22 cellular contexts compared by ENCODE assay signal in the genomic region with DNA sequence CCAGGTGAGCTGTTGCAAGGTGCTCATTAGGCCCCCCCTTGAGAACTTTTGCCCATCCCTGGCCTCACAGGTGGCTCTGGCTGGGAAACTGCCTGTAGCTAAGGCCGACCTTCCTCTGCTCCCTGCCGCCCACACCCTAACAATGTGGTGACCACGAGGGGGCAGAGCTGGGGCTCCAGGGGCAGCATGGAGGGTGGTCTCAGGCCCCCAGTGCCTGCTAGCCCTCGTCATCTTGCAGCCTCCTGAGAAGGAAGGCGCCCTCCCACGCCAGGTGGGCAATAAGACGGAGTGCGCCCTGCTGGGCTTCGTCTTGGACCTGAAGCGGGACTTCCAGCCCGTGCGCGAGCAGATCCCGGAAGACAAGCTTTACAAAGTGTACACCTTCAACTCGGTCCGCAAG. TPM values are rescaled to one million over a fixed set of nuclear protein-coding genes. Genes with fewer than 3 reads are reported as not detected.
DNase-seq lines count a peak whose midpoint lies in the region; ATAC-seq and TF ChIP-seq lines count a peak whose summit lies in the region.
"Had no signal": no experiment of that assay in that cellular context is flagged by ENCODE, and none has a peak within 500 bp of the region (broad histone marks: within the 10 kb centered on the region; RNA-seq: fewer than 3 reads in every experiment).

No MANE protein-coding gene starts in this region.

- no peaks in the 10 kb centered on the region for H3K9me3 ChIP-seq in hepatocyte (ENCODE audit: low read depth)
- H3K9me3 ChIP-seq: BLaER1 had no signal

- no peaks in the 10 kb centered on the region for H3K27me3 ChIP-seq in hepatocyte

- H3K27ac ChIP-seq in hepatocyte = no peak overlapping the region
- H3K27ac ChIP-seq: BLaER1, SK-N-MC had no signal

- H3K9me2 ChIP-seq in hepatocyte (replicated peaks; ENCODE audit: insufficient read depth) = no peaks in the 10 kb centered on the region

- WGBS in hepatocyte (ENCODE audit: low lambda C conversion rate, missing lambda C conversion rate) = 88% methylated on average over 16 of the region's 16 CpGs

- no peaks in the 10 kb centered on the region for H3K36me3 ChIP-seq in hepatocyte (replicated peaks; ENCODE audit: insufficient read depth, low read depth)
- H3K36me3 ChIP-seq: BLaER1 had no signal

- no peak overlapping the region for H3K4me2 ChIP-seq in hepatocyte
- H3K4me2 ChIP-seq: BLaER1 had no signal

- no peak overlapping the region for H3K4me3 Mint-ChIP-seq in HFFc6
- H3K4me3 Mint-ChIP-seq: CD8-positive, alpha-beta T cell; IgD-negative memory B cell had no signal

- H3K27ac Mint-ChIP-seq in HFFc6 = no peak overlapping the region
- H3K27ac Mint-ChIP-seq: CD8-positive, alpha-beta T cell; IgD-negative memory B cell had no signal

- no peaks in the 10 kb centered on the region for H3K36me3 Mint-ChIP-seq in HFFc6 (ENCODE audit: low read depth)
- H3K36me3 Mint-ChIP-seq: CD8-positive, alpha-beta T cell; IgD-negative memory B cell had no signal

- H3K4me1 Mint-ChIP-seq in HFFc6 (ENCODE audit: low read depth) = peaks cover 11% of the 10 kb centered on the region
- H3K4me1 Mint-ChIP-seq: IgD-negative memory B cell had no signal

- no peaks in the 10 kb centered on the region for H3K9me3 Mint-ChIP-seq in HFFc6
- H3K9me3 Mint-ChIP-seq: CD8-positive, alpha-beta T cell; IgD-negative memory B cell had no signal

- TF ChIP-seq CTCF in HFFc6 (IDR thresholded peaks at IDR 0.05) = 0 out of 2 replicates have a peak, but pooled peaks have one; percentile 12
- no peak for TF ChIP-seq CTCF in hepatocyte (IDR thresholded peaks at IDR 0.05; ENCODE audit: poor library complexity)

- H3K79me2 ChIP-seq in hepatocyte = no peaks in the 10 kb centered on the region

- DNase-seq in DMS53 (lab: John Stamatoyannopoulos, UW) (peak; percentile 49), DMS53 treated with DMSO at 0.1 percent for 48 hours (lab: John Stamatoyannopoulos, UW; ENCODE audit: unreplicated experiment) (no peak), HFFc6 (no peak), activated T-cell treated with anti-CD3 and anti-CD28 coated beads for 4 hours (no peak), hepatocyte (ENCODE audit: low spot score) (no peak)
- DNase-seq: 8988T; CD8-positive, alpha-beta T cell; NCI-H187; NCI-H226; NCI-H526 treated with DMSO at 0.1 percent for 48 hours; NK-92 treated with Interleukin-12 subunit alpha and Interleukin-12 subunit beta, amount 100 ng/mL, for 24 hours; T-helper 1 cell; T1000 had no signal

- no peak overlapping the region for H2AFZ ChIP-seq in hepatocyte

- no peaks in the 10 kb centered on the region for H4K20me1 ChIP-seq in hepatocyte (ENCODE audit: insufficient read depth, poor library complexity, severe bottlenecking)

- no peaks in the 10 kb centered on the region for H3K4me1 ChIP-seq in hepatocyte (ENCODE audit: insufficient read depth)

- peaks cover 9% of the 10 kb centered on the region for H3K27me3 Mint-ChIP-seq in HFFc6 (ENCODE audit: insufficient read depth)

- no peak overlapping the region for H3K4me3 ChIP-seq in hepatocyte
- H3K4me3 ChIP-seq: BLaER1, SK-N-MC had no signal

- ATAC-seq in SK-N-SH treated with all-trans-retinoic acid at 6 μM for 48 hours (0 out of 3 replicates have a peak, but pooled peaks have one; percentile 11), GM21786 (IDR thresholded peaks at IDR 0.05; ENCODE audit: unreplicated experiment) (no peak), GM21529 (IDR thresholded peaks at IDR 0.05; ENCODE audit: unreplicated experiment) (no peak)
- ATAC-seq: CD8-positive, alpha-beta T cell; Panc1 had no signal

TF ChIP-seq in SK-N-SH treated with all-trans-retinoic acid at 6 μM for 48 hours, 23 proteins besides CTCF, POLR2A, EP300 and RAD21 (continues in another document):
- TF ChIP-seq ARNTL (CRISPR knock-in tag; IDR thresholded peaks at IDR 0.05; ENCODE audit: borderline replicate concordance, low read depth) (no peak), ZNF565 (CRISPR knock-in tag; conservative IDR thresholded peaks at IDR 0.05; ENCODE audit: low read depth) (no peak), ZNF8 (CRISPR knock-in tag; IDR thresholded peaks at IDR 0.05) (no peak), ZFP30 (CRISPR knock-in tag; IDR thresholded peaks at IDR 0.05) (no peak), BACH2 (CRISPR knock-in tag; IDR thresholded peaks at IDR 0.05; ENCODE audit: borderline replicate concordance) (no peak), GLIS3 (CRISPR knock-in tag; IDR thresholded peaks at IDR 0.05) (no peak), ZC3H10 (CRISPR knock-in tag; IDR thresholded peaks at IDR 0.05) (no peak), SNAI2 (CRISPR knock-in tag; IDR thresholded peaks at IDR 0.05) (no peak), OSR1 (CRISPR knock-in tag; IDR thresholded peaks at IDR 0.05) (no peak), ZFP3 (CRISPR knock-in tag; IDR thresholded peaks at IDR 0.05) (no peak), ISL1 (CRISPR knock-in tag; IDR thresholded peaks at IDR 0.05) (no peak), CSDC2 (CRISPR knock-in tag; IDR thresholded peaks at IDR 0.05) (no peak)
- TF ChIP-seq, protein P1, sequence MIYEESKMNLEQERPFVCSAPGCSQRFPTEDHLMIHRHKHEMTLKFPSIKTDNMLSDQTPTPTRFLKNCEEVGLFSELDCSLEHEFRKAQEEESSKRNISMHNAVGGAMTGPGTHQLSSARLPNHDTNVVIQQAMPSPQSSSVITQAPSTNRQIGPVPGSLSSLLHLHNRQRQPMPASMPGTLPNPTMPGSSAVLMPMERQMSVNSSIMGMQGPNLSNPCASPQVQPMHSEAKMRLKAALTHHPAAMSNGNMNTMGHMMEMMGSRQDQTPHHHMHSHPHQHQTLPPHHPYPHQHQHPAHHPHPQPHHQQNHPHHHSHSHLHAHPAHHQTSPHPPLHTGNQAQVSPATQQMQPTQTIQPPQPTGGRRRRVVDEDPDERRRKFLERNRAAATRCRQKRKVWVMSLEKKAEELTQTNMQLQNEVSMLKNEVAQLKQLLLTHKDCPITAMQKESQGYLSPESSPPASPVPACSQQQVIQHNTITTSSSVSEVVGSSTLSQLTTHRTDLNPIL (CRISPR knock-in tag; IDR thresholded peaks at IDR 0.05; ENCODE audit: low read depth) = no peak
- TF ChIP-seq, protein P2, sequence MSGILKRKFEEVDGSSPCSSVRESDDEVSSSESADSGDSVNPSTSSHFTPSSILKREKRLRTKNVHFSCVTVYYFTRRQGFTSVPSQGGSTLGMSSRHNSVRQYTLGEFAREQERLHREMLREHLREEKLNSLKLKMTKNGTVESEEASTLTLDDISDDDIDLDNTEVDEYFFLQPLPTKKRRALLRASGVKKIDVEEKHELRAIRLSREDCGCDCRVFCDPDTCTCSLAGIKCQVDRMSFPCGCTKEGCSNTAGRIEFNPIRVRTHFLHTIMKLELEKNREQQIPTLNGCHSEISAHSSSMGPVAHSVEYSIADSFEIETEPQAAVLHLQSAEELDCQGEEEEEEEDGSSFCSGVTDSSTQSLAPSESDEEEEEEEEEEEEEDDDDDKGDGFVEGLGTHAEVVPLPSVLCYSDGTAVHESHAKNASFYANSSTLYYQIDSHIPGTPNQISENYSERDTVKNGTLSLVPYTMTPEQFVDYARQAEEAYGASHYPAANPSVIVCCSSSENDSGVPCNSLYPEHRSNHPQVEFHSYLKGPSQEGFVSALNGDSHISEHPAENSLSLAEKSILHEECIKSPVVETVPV (CRISPR knock-in tag; IDR thresholded peaks at IDR 0.05) = no peak
- TF ChIP-seq, protein P3, sequence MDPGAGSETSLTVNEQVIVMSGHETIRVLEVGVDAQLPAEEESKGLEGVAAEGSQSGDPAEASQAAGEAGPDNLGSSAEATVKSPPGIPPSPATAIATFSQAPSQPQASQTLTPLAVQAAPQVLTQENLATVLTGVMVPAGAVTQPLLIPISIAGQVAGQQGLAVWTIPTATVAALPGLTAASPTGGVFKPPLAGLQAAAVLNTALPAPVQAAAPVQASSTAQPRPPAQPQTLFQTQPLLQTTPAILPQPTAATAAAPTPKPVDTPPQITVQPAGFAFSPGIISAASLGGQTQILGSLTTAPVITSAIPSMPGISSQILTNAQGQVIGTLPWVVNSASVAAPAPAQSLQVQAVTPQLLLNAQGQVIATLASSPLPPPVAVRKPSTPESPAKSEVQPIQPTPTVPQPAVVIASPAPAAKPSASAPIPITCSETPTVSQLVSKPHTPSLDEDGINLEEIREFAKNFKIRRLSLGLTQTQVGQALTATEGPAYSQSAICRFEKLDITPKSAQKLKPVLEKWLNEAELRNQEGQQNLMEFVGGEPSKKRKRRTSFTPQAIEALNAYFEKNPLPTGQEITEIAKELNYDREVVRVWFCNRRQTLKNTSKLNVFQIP (CRISPR knock-in tag; IDR thresholded peaks at IDR 0.05; ENCODE audit: borderline replicate concordance, low read depth) = no peak
- TF ChIP-seq, protein P4, sequence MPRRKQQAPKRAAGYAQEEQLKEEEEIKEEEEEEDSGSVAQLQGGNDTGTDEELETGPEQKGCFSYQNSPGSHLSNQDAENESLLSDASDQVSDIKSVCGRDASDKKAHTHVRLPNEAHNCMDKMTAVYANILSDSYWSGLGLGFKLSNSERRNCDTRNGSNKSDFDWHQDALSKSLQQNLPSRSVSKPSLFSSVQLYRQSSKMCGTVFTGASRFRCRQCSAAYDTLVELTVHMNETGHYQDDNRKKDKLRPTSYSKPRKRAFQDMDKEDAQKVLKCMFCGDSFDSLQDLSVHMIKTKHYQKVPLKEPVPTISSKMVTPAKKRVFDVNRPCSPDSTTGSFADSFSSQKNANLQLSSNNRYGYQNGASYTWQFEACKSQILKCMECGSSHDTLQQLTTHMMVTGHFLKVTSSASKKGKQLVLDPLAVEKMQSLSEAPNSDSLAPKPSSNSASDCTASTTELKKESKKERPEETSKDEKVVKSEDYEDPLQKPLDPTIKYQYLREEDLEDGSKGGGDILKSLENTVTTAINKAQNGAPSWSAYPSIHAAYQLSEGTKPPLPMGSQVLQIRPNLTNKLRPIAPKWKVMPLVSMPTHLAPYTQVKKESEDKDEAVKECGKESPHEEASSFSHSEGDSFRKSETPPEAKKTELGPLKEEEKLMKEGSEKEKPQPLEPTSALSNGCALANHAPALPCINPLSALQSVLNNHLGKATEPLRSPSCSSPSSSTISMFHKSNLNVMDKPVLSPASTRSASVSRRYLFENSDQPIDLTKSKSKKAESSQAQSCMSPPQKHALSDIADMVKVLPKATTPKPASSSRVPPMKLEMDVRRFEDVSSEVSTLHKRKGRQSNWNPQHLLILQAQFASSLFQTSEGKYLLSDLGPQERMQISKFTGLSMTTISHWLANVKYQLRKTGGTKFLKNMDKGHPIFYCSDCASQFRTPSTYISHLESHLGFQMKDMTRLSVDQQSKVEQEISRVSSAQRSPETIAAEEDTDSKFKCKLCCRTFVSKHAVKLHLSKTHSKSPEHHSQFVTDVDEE (CRISPR knock-in tag; IDR thresholded peaks at IDR 0.05) = no peak

RNA-seq across cellular contexts. Expression of a gene that starts 32.4 kb away (rescaled TPM):
- total RNA-seq in HFFc6 (2021; fragmentation: NEBNext Ultra II Directional; extraction: Animal tissue kit (Norgen Biotek cat#: 25700)) = not detected
- 0.12 TPM in 1 of 2 replicates, not detected in the other for total RNA-seq in hepatocyte
- 0.07 and 0.12 TPM in 2 replicates for polyA plus RNA-seq in hepatocyte
- total RNA-seq: CD8-positive, alpha-beta T cell; HT-29; LHCN-M2 had no signal
- polyA plus RNA-seq: IgD-negative memory B cell had no signal

RNA-seq across cellular contexts. Expression of a gene that starts 49.1 kb away (rescaled TPM):
- 10 to 100 TPM; 25.7 to 31.9 (median 29.6) TPM for total RNA-seq in HFFc6 (2021; fragmentation: NEBNext Ultra II Directional; extraction: Animal tissue kit (Norgen Biotek cat#: 25700))
- 21.6 and 28.3 TPM in 2 replicates for total RNA-seq in hepatocyte
- 26.7 and 31.3 TPM in 2 replicates for polyA plus RNA-seq in hepatocyte

RNA-seq across cellular contexts. Expression of a gene that starts 55.0 kb away (rescaled TPM):
- 100 to 1,000 TPM; 324 to 382 (median 367) TPM for total RNA-seq in HFFc6 (2021; fragmentation: NEBNext Ultra II Directional; extraction: Animal tissue kit (Norgen Biotek cat#: 25700))
- 12.5 and 14.5 TPM in 2 replicates for total RNA-seq in hepatocyte
- 27.5 and 35.8 TPM in 2 replicates for polyA plus RNA-seq in hepatocyte
- total RNA-seq: CD8-positive, alpha-beta T cell; LHCN-M2 had no signal
- polyA plus RNA-seq: IgD-negative memory B cell had no signal

Comparison
In these comparisons a context has a peak if more than half of its experiments do, and no peak if none do; other contexts are left out.
1. RNA of a gene that starts 55.0 kb away (total RNA-seq): 324 to 382 TPM in HFFc6; 12.5 to 14.5 TPM in hepatocyte; every median in the first group is over 10 times any median in the second.